ENCODE assay signal across 8 cellular contexts in the genomic region with DNA sequence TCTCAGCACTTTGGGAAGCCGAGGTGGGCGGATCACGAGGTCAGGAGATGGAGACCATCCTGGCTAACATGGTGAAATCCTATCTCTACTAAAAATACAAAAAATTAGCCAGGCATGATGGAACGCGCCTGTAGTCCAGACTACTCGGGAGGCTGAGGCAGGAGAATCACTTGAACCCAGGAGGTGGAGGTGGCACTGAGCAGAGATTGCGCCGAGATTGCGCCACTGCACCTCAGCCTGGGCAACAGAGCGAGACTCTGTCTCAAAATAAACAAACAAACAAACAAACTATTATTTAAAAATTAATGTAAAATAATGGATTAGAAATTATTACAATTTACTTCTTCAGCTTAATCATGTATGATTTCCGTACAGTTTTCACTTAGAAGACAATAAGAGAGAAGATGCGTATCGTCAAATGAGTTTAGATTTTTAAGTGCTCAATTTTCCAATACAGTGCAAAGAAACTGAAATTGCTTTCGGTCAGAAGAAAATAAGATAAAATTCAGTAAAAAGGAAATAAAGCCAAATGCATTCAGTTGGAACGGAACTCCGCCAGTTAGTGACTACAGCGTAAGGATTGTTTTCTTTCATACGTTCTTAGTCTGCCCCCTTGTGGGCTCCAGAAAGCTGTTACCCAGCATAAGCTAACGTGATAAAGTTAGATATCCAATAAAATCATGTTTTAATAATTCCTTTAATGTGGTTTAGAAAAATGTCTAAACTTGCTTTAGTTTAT. TPM values are rescaled to one million over a fixed set of nuclear protein-coding genes. Genes with fewer than 3 reads are reported as not detected.
DNase-seq lines count a peak whose midpoint lies in the region; ATAC-seq, FAIRE-seq and TF ChIP-seq lines count a peak whose summit lies in the region.

No MANE protein-coding gene starts in this region.

- H3K4me3 ChIP-seq in BLaER1 (0 out of 2 replicates have a peak overlapping the region, but pooled peaks have one; percentile 27), parathyroid adenoma (ENCODE audit: low read depth, low read length) (peak overlapping the region; percentile 47)

- H4K20me1 ChIP-seq in BLaER1: no peaks in the 10 kb centered on the region

- peak; percentile 45 for TF ChIP-seq CTCF in parathyroid adenoma (IDR thresholded peaks at IDR 0.05)

- H3K27me3 ChIP-seq in BLaER1 (no peaks in the 10 kb centered on the region), parathyroid adenoma (ENCODE audit: control insufficient read depth, insufficient read depth, low read length) (no peaks in the 10 kb centered on the region)

- H3K4me2 ChIP-seq in BLaER1 (peak overlapping the region; percentile 55), parathyroid adenoma (ENCODE audit: low read length) (peak overlapping the region; percentile 70)

- H3K36me3 ChIP-seq in BLaER1: no peaks in the 10 kb centered on the region
- H3K36me3 ChIP-seq in parathyroid adenoma (ENCODE audit: control insufficient read depth, insufficient read depth, low read length): no peaks in the 10 kb centered on the region

- DNase-seq in GM18507 (ENCODE audit: extremely low spot score, insufficient read length, low read depth): peak; percentile 23
- peak; percentile 50 for DNase-seq in NCI-H345 (lab: John Stamatoyannopoulos, UW)
- DNase-seq in activated CD4-positive, alpha-beta T cell treated with anti-CD3 and anti-CD28 coated beads, Interleukin-2, amount 50 U/mL, for 1 hour: peak; percentile 2
- DNase-seq in glomerular endothelial cell (ENCODE audit: extremely low read depth, low read depth, low spot score): peak; percentile 80

- no peaks in the 10 kb centered on the region for H3K79me2 ChIP-seq in parathyroid adenoma

- no peak overlapping the region for H3K9ac ChIP-seq in BLaER1
- H3K9ac ChIP-seq in parathyroid adenoma: no peak overlapping the region

- ATAC-seq in HG03103 (IDR thresholded peaks at IDR 0.05; ENCODE audit: low read depth, unreplicated experiment) (peak; percentile 72), HG03097 (IDR thresholded peaks at IDR 0.05; ENCODE audit: low FRiP score, unreplicated experiment) (no peak)

- FAIRE-seq in GM18507 (lab: Jason Lieb, UNC): peak; percentile 73

- H3K9me3 ChIP-seq in BLaER1 (no peaks in the 10 kb centered on the region), parathyroid adenoma (ENCODE audit: control insufficient read depth, low read length) (no peaks in the 10 kb centered on the region)

- H3K27ac ChIP-seq in BLaER1: no peak overlapping the region
- H3K27ac ChIP-seq in parathyroid adenoma: no peak overlapping the region

- H2AFZ ChIP-seq in parathyroid adenoma: no peak overlapping the region

- H3K4me1 ChIP-seq in BLaER1 (peaks cover 38% of the 10 kb centered on the region), parathyroid adenoma (no peaks in the 10 kb centered on the region)

RNA-seq across cellular contexts. Expression of gene AADAC, which starts 24.8 kb away (rescaled TPM):
- 1.6 and 4.3 TPM in 2 replicates for total RNA-seq in glomerular endothelial cell

RNA-seq across cellular contexts. Expression of gene SUCNR1, which starts 34.7 kb away (rescaled TPM):
- total RNA-seq in glomerular endothelial cell: 0.10 and 0.23 TPM in 2 replicates

Comparison
In these comparisons a context has a peak if more than half of its experiments do, and no peak if none do; other contexts are left out.
1. DNase-seq: peak in every context shown above with its lines; median percentile 80 in glomerular endothelial cell; 50 in NCI-H345; 23 in GM18507; 2 in activated CD4-positive, alpha-beta T cell treated with anti-CD3 and anti-CD28 coated beads, Interleukin-2, amount 50 U/mL, for 1 hour.